Comparison of ENCODE assay signal across 3 cellular contexts in genomic region chr18:69152436-69152835, GRCh38.
"Had no signal": no experiment of that assay in that cellular context is flagged by ENCODE, and none has a peak within 500 bp of the region (broad histone marks: within the 10 kb centered on the region; RNA-seq: fewer than 3 reads in every experiment).

No MANE protein-coding gene starts in this region.

- DNase-seq: H9, HCEC 1CT, IMR-90 had no signal
